1 cellular context compared by ENCODE assay signal in the genomic region with DNA sequence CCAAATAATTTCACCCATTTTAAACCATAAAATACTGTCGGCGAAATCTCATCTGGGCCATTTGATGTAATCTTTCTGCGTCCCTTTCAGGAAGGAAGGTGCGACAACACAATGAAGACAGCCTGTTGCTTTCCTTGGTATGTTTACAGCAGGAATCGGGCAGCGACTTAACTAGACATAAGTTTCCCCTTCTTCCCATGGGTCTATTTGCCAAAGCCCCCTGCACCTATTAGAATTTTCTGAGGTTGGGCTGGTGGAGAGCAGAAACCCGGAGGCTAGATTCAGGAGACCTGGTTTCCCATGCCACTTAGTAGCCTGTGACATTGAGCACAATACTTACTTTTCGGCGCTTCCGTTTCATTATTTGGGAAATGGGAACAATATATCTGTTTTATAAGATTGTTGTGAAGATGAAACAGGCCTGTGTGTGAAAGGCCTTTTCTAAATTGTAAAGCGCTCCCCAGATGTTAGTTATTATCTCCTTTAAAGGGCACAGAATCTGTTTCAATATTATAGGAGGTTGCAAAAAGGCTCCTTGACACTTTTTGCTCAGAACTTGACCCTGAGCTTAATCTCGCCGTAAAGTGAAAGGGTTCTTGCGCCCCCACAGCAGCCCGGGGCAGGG.
TF ChIP-seq lines count a peak whose summit lies in the region.

No MANE protein-coding gene starts in this region.

TF ChIP-seq in K562, 482 proteins besides CTCF, POLR2A, EP300 and RAD21 (continued from another document and continues in another):
- TF ChIP-seq, protein P1, sequence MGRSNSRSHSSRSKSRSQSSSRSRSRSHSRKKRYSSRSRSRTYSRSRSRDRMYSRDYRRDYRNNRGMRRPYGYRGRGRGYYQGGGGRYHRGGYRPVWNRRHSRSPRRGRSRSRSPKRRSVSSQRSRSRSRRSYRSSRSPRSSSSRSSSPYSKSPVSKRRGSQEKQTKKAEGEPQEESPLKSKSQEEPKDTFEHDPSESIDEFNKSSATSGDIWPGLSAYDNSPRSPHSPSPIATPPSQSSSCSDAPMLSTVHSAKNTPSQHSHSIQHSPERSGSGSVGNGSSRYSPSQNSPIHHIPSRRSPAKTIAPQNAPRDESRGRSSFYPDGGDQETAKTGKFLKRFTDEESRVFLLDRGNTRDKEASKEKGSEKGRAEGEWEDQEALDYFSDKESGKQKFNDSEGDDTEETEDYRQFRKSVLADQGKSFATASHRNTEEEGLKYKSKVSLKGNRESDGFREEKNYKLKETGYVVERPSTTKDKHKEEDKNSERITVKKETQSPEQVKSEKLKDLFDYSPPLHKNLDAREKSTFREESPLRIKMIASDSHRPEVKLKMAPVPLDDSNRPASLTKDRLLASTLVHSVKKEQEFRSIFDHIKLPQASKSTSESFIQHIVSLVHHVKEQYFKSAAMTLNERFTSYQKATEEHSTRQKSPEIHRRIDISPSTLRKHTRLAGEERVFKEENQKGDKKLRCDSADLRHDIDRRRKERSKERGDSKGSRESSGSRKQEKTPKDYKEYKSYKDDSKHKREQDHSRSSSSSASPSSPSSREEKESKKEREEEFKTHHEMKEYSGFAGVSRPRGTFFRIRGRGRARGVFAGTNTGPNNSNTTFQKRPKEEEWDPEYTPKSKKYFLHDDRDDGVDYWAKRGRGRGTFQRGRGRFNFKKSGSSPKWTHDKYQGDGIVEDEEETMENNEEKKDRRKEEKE (IDR thresholded peaks at IDR 0.05; ENCODE audit: borderline replicate concordance in 1 of 2, control insufficient read depth in 1 of 2, low read depth in 2 of 2, low read length in 1 of 2) = no peak
- TF ChIP-seq MEIS2 (IDR thresholded peaks at IDR 0.05; ENCODE audit: partially characterized antibody) (no peak), ZNF707 (CRISPR knock-in tag; conservative IDR thresholded peaks at IDR 0.05) (no peak), HEY1 (CRISPR knock-in tag; IDR thresholded peaks at IDR 0.05; ENCODE audit: borderline replicate concordance) (0 out of 2 replicates have a peak, but pooled peaks have one; percentile 23), ZNF143 (CRISPR knock-in tag; IDR thresholded peaks at IDR 0.05) (no peak), JUND (IDR thresholded peaks at IDR 0.05; ENCODE audit: borderline replicate concordance, low read depth, low read length) (no peak; the same call in 1 of the 2 replicates), JUND (tag; IDR thresholded peaks at IDR 0.05; ENCODE audit: borderline replicate concordance, low read depth, low read length) (0 out of 3 replicates have a peak, but pooled peaks have one; percentile 9), NCOR1 (IDR thresholded peaks at IDR 0.05) (no peak), ZNF76 (CRISPR knock-in tag; IDR thresholded peaks at IDR 0.05; ENCODE audit: borderline replicate concordance) (no peak), NCOA4 (IDR thresholded peaks at IDR 0.05; ENCODE audit: partially characterized antibody) (no peak), MCM3 (IDR thresholded peaks at IDR 0.05) (no peak), COPS2 (conservative IDR thresholded peaks at IDR 0.05) (no peak), C11orf30 (IDR thresholded peaks at IDR 0.05; ENCODE audit: low read depth) (no peak), POLR2H (tag; IDR thresholded peaks at IDR 0.05; ENCODE audit: low read depth) (peak; percentile 85), KDM1A (IDR thresholded peaks at IDR 0.05) (no peak), CBX2 (IDR thresholded peaks at IDR 0.05; ENCODE audit: insufficient read depth, low read length, poor library complexity, severe bottlenecking) (no peak), ZNF699 (CRISPR knock-in tag; IDR thresholded peaks at IDR 0.05; ENCODE audit: insufficient replicate concordance) (no peak), RFX5 (IDR thresholded peaks at IDR 0.05; ENCODE audit: low read depth, low read length) (no peak), PHF8 (IDR thresholded peaks at IDR 0.05; ENCODE audit: borderline replicate concordance, low read length) (peak; percentile 55; the same call in 1 of the 2 replicates), ESRRB (CRISPR knock-in tag; IDR thresholded peaks at IDR 0.05; ENCODE audit: borderline replicate concordance) (no peak), EP400 (IDR thresholded peaks at IDR 0.05) (peak; percentile 40; the same call in 1 of the 2 replicates), ZNF274 (IDR thresholded peaks at IDR 0.05; ENCODE audit: borderline replicate concordance, low read depth, low read length) (no peak)
- TF ChIP-seq, protein P2, sequence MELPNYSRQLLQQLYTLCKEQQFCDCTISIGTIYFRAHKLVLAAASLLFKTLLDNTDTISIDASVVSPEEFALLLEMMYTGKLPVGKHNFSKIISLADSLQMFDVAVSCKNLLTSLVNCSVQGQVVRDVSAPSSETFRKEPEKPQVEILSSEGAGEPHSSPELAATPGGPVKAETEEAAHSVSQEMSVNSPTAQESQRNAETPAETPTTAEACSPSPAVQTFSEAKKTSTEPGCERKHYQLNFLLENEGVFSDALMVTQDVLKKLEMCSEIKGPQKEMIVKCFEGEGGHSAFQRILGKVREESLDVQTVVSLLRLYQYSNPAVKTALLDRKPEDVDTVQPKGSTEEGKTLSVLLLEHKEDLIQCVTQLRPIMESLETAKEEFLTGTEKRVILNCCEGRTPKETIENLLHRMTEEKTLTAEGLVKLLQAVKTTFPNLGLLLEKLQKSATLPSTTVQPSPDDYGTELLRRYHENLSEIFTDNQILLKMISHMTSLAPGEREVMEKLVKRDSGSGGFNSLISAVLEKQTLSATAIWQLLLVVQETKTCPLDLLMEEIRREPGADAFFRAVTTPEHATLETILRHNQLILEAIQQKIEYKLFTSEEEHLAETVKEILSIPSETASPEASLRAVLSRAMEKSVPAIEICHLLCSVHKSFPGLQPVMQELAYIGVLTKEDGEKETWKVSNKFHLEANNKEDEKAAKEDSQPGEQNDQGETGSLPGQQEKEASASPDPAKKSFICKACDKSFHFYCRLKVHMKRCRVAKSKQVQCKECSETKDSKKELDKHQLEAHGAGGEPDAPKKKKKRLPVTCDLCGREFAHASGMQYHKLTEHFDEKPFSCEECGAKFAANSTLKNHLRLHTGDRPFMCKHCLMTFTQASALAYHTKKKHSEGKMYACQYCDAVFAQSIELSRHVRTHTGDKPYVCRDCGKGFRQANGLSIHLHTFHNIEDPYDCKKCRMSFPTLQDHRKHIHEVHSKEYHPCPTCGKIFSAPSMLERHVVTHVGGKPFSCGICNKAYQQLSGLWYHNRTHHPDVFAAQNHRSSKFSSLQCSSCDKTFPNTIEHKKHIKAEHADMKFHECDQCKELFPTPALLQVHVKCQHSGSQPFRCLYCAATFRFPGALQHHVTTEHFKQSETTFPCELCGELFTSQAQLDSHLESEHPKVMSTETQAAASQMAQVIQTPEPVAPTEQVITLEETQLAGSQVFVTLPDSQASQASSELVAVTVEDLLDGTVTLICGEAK (IDR thresholded peaks at IDR 0.05) = peak; percentile 25; the same call in 1 of the 2 replicates
- TF ChIP-seq, protein P2 (CRISPR knock-in tag; IDR thresholded peaks at IDR 0.05) = no peak
- TF ChIP-seq, protein P3, sequence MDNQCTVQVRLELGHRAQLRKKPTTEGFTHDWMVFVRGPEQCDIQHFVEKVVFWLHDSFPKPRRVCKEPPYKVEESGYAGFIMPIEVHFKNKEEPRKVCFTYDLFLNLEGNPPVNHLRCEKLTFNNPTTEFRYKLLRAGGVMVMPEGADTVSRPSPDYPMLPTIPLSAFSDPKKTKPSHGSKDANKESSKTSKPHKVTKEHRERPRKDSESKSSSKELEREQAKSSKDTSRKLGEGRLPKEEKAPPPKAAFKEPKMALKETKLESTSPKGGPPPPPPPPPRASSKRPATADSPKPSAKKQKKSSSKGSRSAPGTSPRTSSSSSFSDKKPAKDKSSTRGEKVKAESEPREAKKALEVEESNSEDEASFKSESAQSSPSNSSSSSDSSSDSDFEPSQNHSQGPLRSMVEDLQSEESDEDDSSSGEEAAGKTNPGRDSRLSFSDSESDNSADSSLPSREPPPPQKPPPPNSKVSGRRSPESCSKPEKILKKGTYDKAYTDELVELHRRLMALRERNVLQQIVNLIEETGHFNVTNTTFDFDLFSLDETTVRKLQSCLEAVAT (IDR thresholded peaks at IDR 0.05) = 0 out of 4 replicates have a peak, but pooled peaks of 1 of the 2 experiments have one; percentile 22
- TF ChIP-seq, protein P4, sequence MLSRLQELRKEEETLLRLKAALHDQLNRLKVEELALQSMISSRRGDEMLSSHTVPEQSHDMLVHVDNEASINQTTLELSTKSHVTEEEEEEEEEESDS (CRISPR knock-in tag; IDR thresholded peaks at IDR 0.05) = no peak
- TF ChIP-seq, protein P5, sequence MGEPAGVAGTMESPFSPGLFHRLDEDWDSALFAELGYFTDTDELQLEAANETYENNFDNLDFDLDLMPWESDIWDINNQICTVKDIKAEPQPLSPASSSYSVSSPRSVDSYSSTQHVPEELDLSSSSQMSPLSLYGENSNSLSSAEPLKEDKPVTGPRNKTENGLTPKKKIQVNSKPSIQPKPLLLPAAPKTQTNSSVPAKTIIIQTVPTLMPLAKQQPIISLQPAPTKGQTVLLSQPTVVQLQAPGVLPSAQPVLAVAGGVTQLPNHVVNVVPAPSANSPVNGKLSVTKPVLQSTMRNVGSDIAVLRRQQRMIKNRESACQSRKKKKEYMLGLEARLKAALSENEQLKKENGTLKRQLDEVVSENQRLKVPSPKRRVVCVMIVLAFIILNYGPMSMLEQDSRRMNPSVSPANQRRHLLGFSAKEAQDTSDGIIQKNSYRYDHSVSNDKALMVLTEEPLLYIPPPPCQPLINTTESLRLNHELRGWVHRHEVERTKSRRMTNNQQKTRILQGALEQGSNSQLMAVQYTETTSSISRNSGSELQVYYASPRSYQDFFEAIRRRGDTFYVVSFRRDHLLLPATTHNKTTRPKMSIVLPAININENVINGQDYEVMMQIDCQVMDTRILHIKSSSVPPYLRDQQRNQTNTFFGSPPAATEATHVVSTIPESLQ (CRISPR knock-in tag; IDR thresholded peaks at IDR 0.05) = no peak
- TF ChIP-seq, protein P6, sequence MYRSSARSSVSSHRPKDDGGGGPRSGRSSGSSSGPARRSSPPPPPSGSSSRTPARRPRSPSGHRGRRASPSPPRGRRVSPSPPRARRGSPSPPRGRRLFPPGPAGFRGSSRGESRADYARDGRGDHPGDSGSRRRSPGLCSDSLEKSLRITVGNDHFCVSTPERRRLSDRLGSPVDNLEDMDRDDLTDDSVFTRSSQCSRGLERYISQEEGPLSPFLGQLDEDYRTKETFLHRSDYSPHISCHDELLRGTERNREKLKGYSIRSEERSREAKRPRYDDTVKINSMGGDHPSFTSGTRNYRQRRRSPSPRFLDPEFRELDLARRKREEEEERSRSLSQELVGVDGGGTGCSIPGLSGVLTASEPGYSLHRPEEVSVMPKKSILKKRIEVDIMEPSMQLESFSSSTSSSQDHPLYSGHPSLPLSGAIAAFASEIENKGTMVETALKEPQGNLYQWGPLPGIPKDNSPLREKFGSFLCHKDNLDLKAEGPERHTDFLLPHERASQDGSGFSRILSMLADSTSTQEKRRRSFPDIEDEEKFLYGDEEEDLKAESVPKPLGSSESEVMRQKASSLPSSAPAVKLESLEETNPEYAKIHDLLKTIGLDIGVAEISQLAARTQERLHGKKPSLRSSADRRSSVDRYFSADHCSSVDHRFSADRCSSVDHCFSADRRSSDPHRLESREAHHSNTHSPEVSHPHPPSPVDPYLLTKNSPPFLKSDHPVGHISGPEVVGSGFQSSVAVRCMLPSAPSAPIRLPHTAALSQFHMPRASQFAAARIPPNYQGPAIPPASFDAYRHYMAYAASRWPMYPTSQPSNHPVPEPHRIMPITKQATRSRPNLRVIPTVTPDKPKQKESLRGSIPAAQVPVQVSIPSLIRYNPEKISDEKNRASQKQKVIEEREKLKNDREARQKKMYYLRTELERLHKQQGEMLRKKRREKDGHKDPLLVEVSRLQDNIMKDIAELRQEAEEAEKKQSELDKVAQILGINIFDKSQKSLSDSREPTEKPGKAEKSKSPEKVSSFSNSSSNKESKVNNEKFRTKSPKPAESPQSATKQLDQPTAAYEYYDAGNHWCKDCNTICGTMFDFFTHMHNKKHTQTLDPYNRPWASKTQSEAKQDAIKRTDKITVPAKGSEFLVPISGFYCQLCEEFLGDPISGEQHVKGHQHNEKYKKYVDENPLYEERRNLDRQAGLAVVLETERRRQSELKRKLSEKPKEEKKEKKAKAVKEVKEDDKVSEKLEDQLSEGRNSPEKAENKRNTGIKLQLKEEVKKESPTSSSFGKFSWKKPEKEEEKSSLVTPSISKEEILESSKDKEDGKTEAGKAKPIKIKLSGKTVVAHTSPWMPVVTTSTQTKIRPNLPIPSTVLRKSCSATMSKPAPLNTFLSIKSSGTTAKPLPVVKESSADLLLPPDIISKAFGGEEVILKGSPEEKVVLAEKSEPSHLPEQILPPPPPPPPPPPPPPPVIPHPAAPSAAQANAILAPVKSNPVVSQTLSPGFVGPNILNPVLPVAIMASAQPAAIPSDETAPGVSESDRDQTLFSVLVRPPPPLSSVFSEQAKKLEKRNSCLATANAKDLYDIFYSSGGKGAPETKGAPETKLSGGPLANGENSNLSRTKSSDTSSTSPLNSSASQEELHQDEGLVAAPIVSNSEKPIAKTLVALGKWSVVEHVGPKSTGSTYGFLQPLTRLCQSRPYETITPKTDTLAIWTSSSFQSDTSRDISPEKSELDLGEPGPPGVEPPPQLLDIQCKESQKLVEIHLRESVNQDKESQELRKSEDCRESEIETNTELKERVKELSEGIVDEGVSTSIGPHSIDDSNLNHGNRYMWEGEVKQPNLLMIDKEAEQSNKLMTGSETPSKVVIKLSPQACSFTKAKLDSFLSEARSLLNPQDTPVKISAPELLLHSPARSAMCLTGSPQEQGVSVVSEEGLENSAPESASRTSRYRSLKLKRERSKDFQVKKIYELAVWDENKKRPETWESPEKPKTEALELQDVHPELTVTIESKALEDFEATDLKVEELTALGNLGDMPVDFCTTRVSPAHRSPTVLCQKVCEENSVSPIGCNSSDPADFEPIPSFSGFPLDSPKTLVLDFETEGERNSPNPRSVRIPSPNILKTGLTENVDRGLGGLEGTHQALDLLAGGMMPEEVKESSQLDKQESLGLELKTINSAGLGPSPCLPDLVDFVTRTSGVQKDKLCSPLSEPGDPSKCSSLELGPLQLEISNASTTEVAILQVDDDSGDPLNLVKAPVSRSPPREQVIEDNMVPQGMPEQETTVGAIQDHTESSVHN (IDR thresholded peaks at IDR 0.05; ENCODE audit: borderline replicate concordance in 1 of 2, low read depth in 1 of 2) = no peak
